Comparison of ENCODE assay signal across 7 cellular contexts in genomic region chr1:162276493-162276892, GRCh38.
A peak's percentile ranks its signal among the peaks of the same experiment; 100 is the strongest.
DNase-seq lines count a peak whose midpoint lies in the region; ATAC-seq, FAIRE-seq and TF ChIP-seq lines count a peak whose summit lies in the region.

No MANE protein-coding gene starts in this region.

- in situ Hi-C loops in HepG2 (cut with HindIII; ENCODE audit: extremely low pct_ligation_motif_present, low pct_unique_long_range_greater_than_20kb): loop anchor here (5.0 kb wide), 1 partner anchor 219 kb away; no protein-coding TSS in a partner anchor

- no peaks in the 10 kb centered on the region for H3K36me3 Mint-ChIP-seq in astrocyte (ENCODE audit: low read depth, unreplicated experiment)

- TF ChIP-seq CTCF in GM10248 (IDR thresholded peaks at IDR 0.05; ENCODE audit: control extremely low read depth, extremely low read depth, low read depth, missing control alignments): peak; percentile 32
- peak; percentile 32 for TF ChIP-seq CTCF in astrocyte (IDR thresholded peaks at IDR 0.05; ENCODE audit: insufficient read depth, low read depth, low read length)
- TF ChIP-seq CTCF in HepG2 (CRISPR knock-in tag; IDR thresholded peaks at IDR 0.05): peak; percentile 69

- DNase-seq in GM10248 (ENCODE audit: extremely low spot score) (peak; percentile 39), NCI-H1048 (lab: John Stamatoyannopoulos, UW) (peak; percentile 22), astrocyte (ENCODE audit: low read depth) (no peak), HepG2 (ENCODE audit: low spot score) (peak; percentile 50)

- H3K4me3 ChIP-seq in astrocyte (ENCODE audit: insufficient read depth, low read depth, low read length) (no peak overlapping the region), HepG2 (replicated peaks in 1 of 3; ENCODE audit: insufficient read depth in 1 of 3, low read depth in 2 of 3, low read length in 3 of 3) (no peak overlapping the region)

- H3K27me3 Mint-ChIP-seq in astrocyte (ENCODE audit: low read depth, unreplicated experiment): no peaks in the 10 kb centered on the region

- H3K4me3 Mint-ChIP-seq in astrocyte (ENCODE audit: unreplicated experiment): no peak overlapping the region

- ATAC-seq in HepG2 (peak; percentile 79), GM18858 (IDR thresholded peaks at IDR 0.05; ENCODE audit: unreplicated experiment) (no peak), esophagus mucosa (no peak), GM19023 (IDR thresholded peaks at IDR 0.05; ENCODE audit: unreplicated experiment) (no peak)

- no peak for FAIRE-seq in astrocyte (lab: Jason Lieb, UNC)
- FAIRE-seq in HepG2 (lab: Jason Lieb, UNC): peak; percentile 57

- CTCF ChIA-PET in GM10248 (lab: Yijun Ruan, JAX) (interaction anchor here (0.9 to 3.0 kb wide), 8 partner anchors 9 to 484 kb away, joined by 3 to 28 read pairs (median 4); no protein-coding TSS in a partner anchor), HepG2 (lab: Yijun Ruan, JAX; ENCODE audit: low intra/inter-chr PET ratio, low total read pairs) (interaction anchor here (0.8 to 3.8 kb wide), 3 partner anchors 78 to 221 kb away, joined by 3 to 37 read pairs (median 3); no protein-coding TSS in a partner anchor)

- TF ChIP-seq POLR2A in HepG2 (IDR thresholded peaks at IDR 0.05; ENCODE audit: insufficient read depth in 1 of 2, low read depth in 2 of 2, low read length in 2 of 2): no peak

- intact Hi-C loops in HepG2 (cut with micrococcal nuclease; ENCODE audit: unreplicated experiment): loop anchor here (1.0 kb wide), 1 partner anchor 220 kb away; no protein-coding TSS in a partner anchor

- H3K9me3 Mint-ChIP-seq in astrocyte (ENCODE audit: unreplicated experiment): no peaks in the 10 kb centered on the region

- no peaks in the 10 kb centered on the region for H3K9me3 ChIP-seq in astrocyte (ENCODE audit: insufficient read depth, low read depth, low read length)
- H3K9me3 ChIP-seq in HepG2 (ENCODE audit: low read length): no peaks in the 10 kb centered on the region

- TF ChIP-seq EP300 in HepG2 (IDR thresholded peaks at IDR 0.05; ENCODE audit: low read depth in 2 of 2, low read length in 2 of 2) (no peak), HepG2 (CRISPR knock-in tag; IDR thresholded peaks at IDR 0.05; ENCODE audit: borderline replicate concordance) (no peak)

- no TSS peak for BruUV-seq in HepG2 (replicated peaks; lab: Mats Ljungman, UMichigan)

- H3K4me2 ChIP-seq in astrocyte (ENCODE audit: low read length) (no peak overlapping the region), HepG2 (ENCODE audit: low read depth, low read length) (no peak overlapping the region)

- H2AFZ ChIP-seq in astrocyte (ENCODE audit: low read depth, low read length) (no peak overlapping the region), HepG2 (ENCODE audit: low read length) (no peak overlapping the region)

- H3K4me1 ChIP-seq in astrocyte (ENCODE audit: insufficient read depth, low read length) (no peaks in the 10 kb centered on the region), HepG2 (ENCODE audit: insufficient read depth, low read length) (no peaks in the 10 kb centered on the region)

- H4K20me1 ChIP-seq in astrocyte (ENCODE audit: insufficient read depth, low read length) (no peaks in the 10 kb centered on the region), HepG2 (ENCODE audit: insufficient read depth, low read length) (no peaks in the 10 kb centered on the region)

- H3K9ac ChIP-seq in astrocyte (ENCODE audit: low read length): no peak overlapping the region
- H3K9ac ChIP-seq in HepG2 (ENCODE audit: insufficient read depth, low read depth, low read length): no peak overlapping the region

- peak; percentile 67; the same call in 1 of the 2 replicates for TF ChIP-seq RAD21 in HepG2 (CRISPR knock-in tag; IDR thresholded peaks at IDR 0.05)

- POLR2A ChIA-PET in GM10248 (lab: Yijun Ruan, JAX): no interaction called here
- POLR2A ChIA-PET in HepG2 (lab: Yijun Ruan, JAX): interaction anchor here (1.2 kb wide), 1 partner anchor 220 kb away, joined by 4 read pairs; no protein-coding TSS in a partner anchor

- 14% methylated on average over 1 of the region's 1 CpG for WGBS in HepG2 (ENCODE audit: low lambda C conversion rate)

- H3K27ac ChIP-seq in astrocyte (ENCODE audit: low read depth, low read length): no peak overlapping the region
- no peak overlapping the region for H3K27ac ChIP-seq in HepG2 (ENCODE audit: extremely low read length, insufficient read depth, low read length)

- H3K36me3 ChIP-seq in astrocyte (ENCODE audit: insufficient read depth, low read length) (no peaks in the 10 kb centered on the region), HepG2 (replicated peaks in 1 of 2; ENCODE audit: control insufficient read depth in 1 of 2, insufficient read depth in 2 of 2, low read length in 2 of 2) (peaks cover 0 to 5% of the 10 kb centered on the region in 2 experiments; a peak in 1 of 5 replicates)

- H3K79me2 ChIP-seq in astrocyte (ENCODE audit: insufficient read depth, low read length): no peaks in the 10 kb centered on the region
- H3K79me2 ChIP-seq in HepG2 (ENCODE audit: insufficient read depth, low read length): no peaks in the 10 kb centered on the region

- H3K27ac Mint-ChIP-seq in astrocyte (ENCODE audit: unreplicated experiment): no peak overlapping the region

- no peaks in the 10 kb centered on the region for H3K27me3 ChIP-seq in astrocyte (ENCODE audit: insufficient read depth, low read length)
- no peaks in the 10 kb centered on the region for H3K27me3 ChIP-seq in HepG2 (ENCODE audit: control insufficient read depth in 1 of 2, insufficient read depth in 2 of 2, low read length in 2 of 2)

- no peaks in the 10 kb centered on the region for H3K4me1 Mint-ChIP-seq in astrocyte (ENCODE audit: low read depth, unreplicated experiment)

TF ChIP-seq in HepG2, 621 proteins besides CTCF, POLR2A, EP300 and RAD21:
- 0 out of 2 replicates have a peak, but pooled peaks have one; percentile 31 for TF ChIP-seq KAT8 (CRISPR knock-in tag; IDR thresholded peaks at IDR 0.05)
- no peak for TF ChIP-seq ZNF136 (CRISPR knock-in tag; IDR thresholded peaks at IDR 0.05; ENCODE audit: low read depth)
- no peak for TF ChIP-seq CENPX (CRISPR knock-in tag; IDR thresholded peaks at IDR 0.05)
- TF ChIP-seq KLF16 (CRISPR knock-in tag; IDR thresholded peaks at IDR 0.05): 0 out of 4 replicates have a peak, but pooled peaks of 1 of the 2 experiments have one; percentile 36
- TF ChIP-seq IKZF1 (IDR thresholded peaks at IDR 0.05): no peak
- TF ChIP-seq ZNF746 (CRISPR knock-in tag; IDR thresholded peaks at IDR 0.05): no peak
- 0 out of 2 replicates have a peak, but pooled peaks have one; percentile 39 for TF ChIP-seq SNAPC2 (CRISPR knock-in tag; IDR thresholded peaks at IDR 0.05)
- peak; percentile 80 for TF ChIP-seq SMC3 (IDR thresholded peaks at IDR 0.05; ENCODE audit: low read length)
- TF ChIP-seq MIXL1 (CRISPR knock-in tag; IDR thresholded peaks at IDR 0.05): peak; percentile 96
- peak; percentile 88 for TF ChIP-seq STAG1 (CRISPR knock-in tag; IDR thresholded peaks at IDR 0.05)
